In the genomic region with DNA sequence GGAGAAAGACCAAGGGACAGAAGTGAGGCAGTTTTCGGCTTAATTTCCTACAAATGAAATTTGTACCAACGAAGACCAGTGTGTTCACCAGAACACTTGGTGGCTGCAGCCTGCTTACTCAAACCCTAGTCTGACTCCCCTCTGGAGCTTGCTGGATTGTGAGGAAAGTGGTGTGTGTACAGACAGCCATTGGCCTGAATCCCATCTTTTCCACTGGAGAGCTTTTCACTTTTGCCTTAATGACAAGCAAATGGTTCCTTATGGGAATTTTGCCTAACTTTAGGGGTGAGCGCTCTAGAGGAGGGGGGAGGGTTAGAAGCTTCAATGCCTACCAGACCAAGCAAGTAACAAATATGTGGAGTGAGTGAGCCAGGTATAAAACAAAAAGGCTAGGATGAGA, we compare ENCODE assay signal across 24 cellular contexts. TPM values are rescaled to one million over a fixed set of nuclear protein-coding genes. Genes with fewer than 3 reads are reported as not detected.
A peak's percentile ranks its signal among the peaks of the same experiment; 100 is the strongest.
DNase-seq lines count a peak whose midpoint lies in the region; ATAC-seq and TF ChIP-seq lines count a peak whose summit lies in the region.
"Had no signal": no experiment of that assay in that cellular context is flagged by ENCODE, and none has a peak within 500 bp of the region (broad histone marks: within the 10 kb centered on the region; RNA-seq: fewer than 3 reads in every experiment).

No MANE protein-coding gene starts in this region.

- intact Hi-C loops in testis (cut with DNase I; ENCODE audit: low total_unique reads): no loop called here

- peak overlapping the region; percentile 48 to 60 for H3K27ac ChIP-seq in testis
- H3K27ac ChIP-seq: 22Rv1, BLaER1 had no signal

- CTCF ChIA-PET in activated CD8-positive, alpha-beta memory T cell treated with anti-CD3 and anti-CD28 coated beads, Interleukin-2, amount 10 ng/mL, durations not matched to agents 7 days and 5 days (lab: Charles Lee): interaction anchor here (0.8 to 6.9 kb wide), 5 partner anchors 17 to 190 kb away, joined by 3 to 94 read pairs (median 4); a partner anchor contains a TSS

- DNase-seq in activated CD8-positive, alpha-beta memory T cell treated with anti-CD3 and anti-CD28 coated beads, Interleukin-2, amount 10 ng/mL, durations not matched to agents 7 days and 5 days: no peak
- no peak for DNase-seq in activated CD8-positive, alpha-beta memory T cell treated with anti-CD3 and anti-CD28 coated beads, Interleukin-2, amount 50 U/mL, for 48 hours
- no peak for DNase-seq in adipocyte (ENCODE audit: low read depth)
- no peak for DNase-seq in memory B cell (ENCODE audit: low spot score in 2 of 2)
- DNase-seq in testis: no peak
- DNase-seq: ACHN; CD4-positive, alpha-beta T cell; COR-L47; DMS79 treated with DMSO at 0.1 percent for 48 hours; H7; HFFc6; Karpas-422; NCI-H1417; NCI-H1694 treated with DMSO at 0.1 percent for 48 hours; NCI-H2081 treated with DMSO at 0.1 percent for 48 hours; NCI-H2171 treated with DMSO at 0.1 percent for 48 hours; NCI-H524 treated with DMSO at 0.1 percent for 48 hours; NCI-H82 had no signal

- ATAC-seq in activated CD8-positive, alpha-beta memory T cell treated with anti-CD3 and anti-CD28 coated beads, Interleukin-2, amount 10 ng/mL, durations not matched to agents 7 days and 5 days: no peak
- no peak for ATAC-seq in memory B cell (ENCODE audit: low read depth)
- no peak for ATAC-seq in GM21825 (IDR thresholded peaks at IDR 0.05; ENCODE audit: unreplicated experiment)
- ATAC-seq in GM21717 (IDR thresholded peaks at IDR 0.05; ENCODE audit: unreplicated experiment): no peak
- ATAC-seq in GM18873 (IDR thresholded peaks at IDR 0.05; ENCODE audit: low FRiP score, unreplicated experiment): no peak

- H3K27ac Mint-ChIP-seq in activated CD8-positive, alpha-beta memory T cell treated with anti-CD3 and anti-CD28 coated beads, Interleukin-2, amount 10 ng/mL, durations not matched to agents 7 days and 5 days: peak overlapping the region; percentile 6
- peak overlapping the region; percentile 41 for H3K27ac Mint-ChIP-seq in memory B cell
- H3K27ac Mint-ChIP-seq: CD4-positive, alpha-beta T cell; HFFc6 had no signal

- H3K36me3 ChIP-seq in adipocyte (ENCODE audit: control insufficient read depth, insufficient read depth, low read length, severe bottlenecking): peaks cover 26% of the 10 kb centered on the region
- H3K36me3 ChIP-seq in testis (ENCODE audit: low read depth, missing control alignments): no peaks in the 10 kb centered on the region

- H3K36me3 Mint-ChIP-seq in activated CD8-positive, alpha-beta memory T cell treated with anti-CD3 and anti-CD28 coated beads, Interleukin-2, amount 10 ng/mL, durations not matched to agents 7 days and 5 days: peaks cover 40% of the 10 kb centered on the region
- H3K36me3 Mint-ChIP-seq in memory B cell: peaks cover 34% of the 10 kb centered on the region

- H3K9ac ChIP-seq in adipocyte (ENCODE audit: low read length): peak overlapping the region; percentile 28
- H3K9ac ChIP-seq: BLaER1 had no signal

- no peak overlapping the region for H3K4me3 Mint-ChIP-seq in activated CD8-positive, alpha-beta memory T cell treated with anti-CD3 and anti-CD28 coated beads, Interleukin-2, amount 10 ng/mL, durations not matched to agents 7 days and 5 days
- no peak overlapping the region for H3K4me3 Mint-ChIP-seq in memory B cell
- H3K4me3 Mint-ChIP-seq: CD4-positive, alpha-beta T cell; HFFc6; IgD-negative memory B cell had no signal

- peaks cover 13% of the 10 kb centered on the region for H3K4me1 Mint-ChIP-seq in activated CD8-positive, alpha-beta memory T cell treated with anti-CD3 and anti-CD28 coated beads, Interleukin-2, amount 10 ng/mL, durations not matched to agents 7 days and 5 days
- no peaks in the 10 kb centered on the region for H3K4me1 Mint-ChIP-seq in memory B cell

- WGBS in testis, 2 donors: 77 to 84% methylated on average over 3 of the region's 3 CpGs

- H3K4me3 ChIP-seq in adipocyte (ENCODE audit: low read length): no peak overlapping the region
- H3K4me3 ChIP-seq in testis: no peak overlapping the region
- H3K4me3 ChIP-seq: BLaER1 had no signal

- H3K27me3 Mint-ChIP-seq in activated CD8-positive, alpha-beta memory T cell treated with anti-CD3 and anti-CD28 coated beads, Interleukin-2, amount 10 ng/mL, durations not matched to agents 7 days and 5 days: no peaks in the 10 kb centered on the region
- no peaks in the 10 kb centered on the region for H3K27me3 Mint-ChIP-seq in memory B cell
- H3K27me3 Mint-ChIP-seq: CD4-positive, alpha-beta T cell; IgD-negative memory B cell had no signal

- no peak for TF ChIP-seq POLR2A in testis (IDR thresholded peaks at IDR 0.05)

- H3K9me3 Mint-ChIP-seq in activated CD8-positive, alpha-beta memory T cell treated with anti-CD3 and anti-CD28 coated beads, Interleukin-2, amount 10 ng/mL, durations not matched to agents 7 days and 5 days (ENCODE audit: low read depth): no peaks in the 10 kb centered on the region
- H3K9me3 Mint-ChIP-seq in memory B cell: no peaks in the 10 kb centered on the region
- H3K9me3 Mint-ChIP-seq: CD4-positive, alpha-beta T cell; HFFc6; IgD-negative memory B cell had no signal

- H3K9me3 ChIP-seq in adipocyte (ENCODE audit: control insufficient read depth, low read length) (no peaks in the 10 kb centered on the region), testis (no peaks in the 10 kb centered on the region)

- H3K4me1 ChIP-seq in adipocyte (ENCODE audit: control insufficient read depth, insufficient read depth, low read length) (peaks cover 35% of the 10 kb centered on the region), testis (peaks cover 33% of the 10 kb centered on the region)

- no peak for TF ChIP-seq CTCF in testis (IDR thresholded peaks at IDR 0.05)

- H3K27me3 ChIP-seq in adipocyte (replicated peaks; ENCODE audit: control insufficient read depth, insufficient read depth, low read length): no peaks in the 10 kb centered on the region
- H3K27me3 ChIP-seq in testis: no peaks in the 10 kb centered on the region
- H3K27me3 ChIP-seq: BLaER1 had no signal

RNA-seq across cellular contexts. Expression of a gene that starts 17.3 kb away (rescaled TPM):
- total RNA-seq in activated CD8-positive, alpha-beta memory T cell treated with anti-CD3 and anti-CD28 coated beads, Interleukin-2, amount 10 ng/mL, durations not matched to agents 7 days and 5 days: 10 to 100 TPM; 47.0 to 56.4 TPM
- total RNA-seq in testis: 10 to 100 TPM; 47.5 to 50.3 TPM
- polyA plus RNA-seq in testis (ENCODE audit: insufficient read depth, low read depth, low replicate concordance): 47.2 TPM

RNA-seq across cellular contexts. Expression of a gene that starts 42.5 kb away (rescaled TPM):
- 1 to 10 TPM; 1.7 to 2.2 TPM for total RNA-seq in activated CD8-positive, alpha-beta memory T cell treated with anti-CD3 and anti-CD28 coated beads, Interleukin-2, amount 10 ng/mL, durations not matched to agents 7 days and 5 days
- 10 to 100 TPM in 1 of 2 donors, 1 to 10 TPM in 1; 8.4 to 10.2 TPM for total RNA-seq in testis
- 4.9 TPM for polyA plus RNA-seq in testis (ENCODE audit: insufficient read depth, low read depth, low replicate concordance)

RNA-seq across cellular contexts. Expression of a gene that starts 56.9 kb away (rescaled TPM):
- 10 to 100 TPM; 12.5 to 16.9 TPM for total RNA-seq in activated CD8-positive, alpha-beta memory T cell treated with anti-CD3 and anti-CD28 coated beads, Interleukin-2, amount 10 ng/mL, durations not matched to agents 7 days and 5 days
- 10 to 100 TPM; 22.6 to 23.7 TPM for total RNA-seq in testis
- polyA plus RNA-seq in testis (ENCODE audit: insufficient read depth, low read depth, low replicate concordance): 28.6 TPM
